Comparison of ENCODE assay signal across 1 cellular context in the genomic region with DNA sequence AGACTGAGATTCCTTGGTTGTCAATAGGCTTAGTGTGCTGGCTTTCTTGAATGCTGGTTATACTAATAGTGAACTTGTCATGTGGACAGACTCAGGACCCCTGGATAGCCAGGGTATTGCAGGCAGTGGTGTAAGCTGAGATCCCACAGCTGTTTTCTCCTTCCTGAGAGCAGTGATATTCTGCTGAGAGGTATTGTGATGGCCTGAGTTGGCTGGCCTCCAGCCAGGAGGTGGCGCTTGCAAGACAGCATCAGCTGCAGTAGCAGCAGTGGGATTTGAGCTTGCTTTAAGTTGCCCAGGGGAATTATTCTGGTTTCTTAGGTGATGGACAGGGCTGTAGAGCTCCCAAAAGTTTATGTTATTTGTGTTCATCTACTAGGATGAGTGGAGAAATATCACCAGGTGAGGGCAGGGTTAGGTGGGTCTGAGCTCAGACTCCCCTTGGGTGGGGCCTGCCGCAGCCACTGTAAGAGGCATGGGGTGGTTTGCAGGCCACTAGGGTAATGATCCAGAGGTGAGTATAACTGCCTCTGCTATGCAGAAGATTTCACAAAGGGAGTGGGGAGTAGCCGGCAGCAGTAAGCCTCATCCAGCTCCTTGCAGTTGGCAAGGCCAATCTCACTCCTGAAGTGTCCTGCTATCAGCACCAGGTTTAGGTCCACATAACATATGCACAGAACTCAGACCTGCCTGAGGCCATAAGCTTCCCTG.
TF ChIP-seq lines count a peak whose summit lies in the region.

No MANE protein-coding gene starts in this region.

TF ChIP-seq in SK-N-SH, 30 proteins besides CTCF, POLR2A, EP300 and RAD21 (continued from another document):
- TF ChIP-seq, protein P1, sequence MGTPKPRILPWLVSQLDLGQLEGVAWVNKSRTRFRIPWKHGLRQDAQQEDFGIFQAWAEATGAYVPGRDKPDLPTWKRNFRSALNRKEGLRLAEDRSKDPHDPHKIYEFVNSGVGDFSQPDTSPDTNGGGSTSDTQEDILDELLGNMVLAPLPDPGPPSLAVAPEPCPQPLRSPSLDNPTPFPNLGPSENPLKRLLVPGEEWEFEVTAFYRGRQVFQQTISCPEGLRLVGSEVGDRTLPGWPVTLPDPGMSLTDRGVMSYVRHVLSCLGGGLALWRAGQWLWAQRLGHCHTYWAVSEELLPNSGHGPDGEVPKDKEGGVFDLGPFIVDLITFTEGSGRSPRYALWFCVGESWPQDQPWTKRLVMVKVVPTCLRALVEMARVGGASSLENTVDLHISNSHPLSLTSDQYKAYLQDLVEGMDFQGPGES (IDR thresholded peaks at IDR 0.05; ENCODE audit: low read depth, low read length): no peak
- TF ChIP-seq NFIC (IDR thresholded peaks at IDR 0.05; ENCODE audit: borderline replicate concordance) (no peak), NRF1 (IDR thresholded peaks at IDR 0.05; ENCODE audit: low read depth, low read length) (no peak), MEF2A (IDR thresholded peaks at IDR 0.05; ENCODE audit: borderline replicate concordance, low read depth) (no peak), CHD2 (IDR thresholded peaks at IDR 0.05; ENCODE audit: low read length, partially characterized antibody) (no peak)
